ENCODE assay signal across 8 cellular contexts in genomic region chr2:112582314-112582746, GRCh38. TPM values are rescaled to one million over a fixed set of nuclear protein-coding genes. Genes with fewer than 3 reads are reported as not detected.
DNase-seq lines count a peak whose midpoint lies in the region; ATAC-seq and TF ChIP-seq lines count a peak whose summit lies in the region.

No MANE protein-coding gene starts in this region.

- H2BK120ac ChIP-seq in mesenchymal stem cell (ENCODE audit: low read depth, low read length) = no peak overlapping the region

- peak overlapping the region; percentile 59 for H4K8ac ChIP-seq in mesenchymal stem cell (ENCODE audit: low read length)

- intact Hi-C loops in transverse colon (cut with DNase I; ENCODE audit: low total_unique reads) = no loop called here

- H3K4me3 ChIP-seq in mesenchymal stem cell (ENCODE audit: insufficient read depth in 1 of 2, low read depth in 1 of 2, low read length in 2 of 2) (no peak overlapping the region), transverse colon (no peak overlapping the region)

- no peak overlapping the region for H2AFZ ChIP-seq in mesenchymal stem cell (ENCODE audit: low read depth, low read length)

- DNase-seq in activated CD8-positive, alpha-beta memory T cell treated with anti-CD3 and anti-CD28 coated beads for 24 hours = peak; percentile 67
- no peak for DNase-seq in activated CD8-positive, alpha-beta memory T cell treated with anti-CD3 and anti-CD28 coated beads, Interleukin-2, amount 50 U/mL, for 48 hours
- peak; percentile 50 for DNase-seq in NCI-H1436 (lab: John Stamatoyannopoulos, UW)
- peak; percentile 74 for DNase-seq in SW480 (ENCODE audit: low spot score)
- no peak for DNase-seq in central memory CD8-positive, alpha-beta T cell (ENCODE audit: low spot score in 2 of 2)
- peak; percentile 75 for DNase-seq in mesenchymal stem cell
- no peak for DNase-seq in transverse colon
- DNase-seq in iPS-NIHi7 (ENCODE audit: extremely low spot score) = no peak

- no peak overlapping the region for H3K4me3 Mint-ChIP-seq in central memory CD8-positive, alpha-beta T cell

- H3K27ac Mint-ChIP-seq in central memory CD8-positive, alpha-beta T cell (ENCODE audit: low read depth) = no peak overlapping the region

- no peak overlapping the region for H2BK15ac ChIP-seq in mesenchymal stem cell (ENCODE audit: low read depth, poor library complexity, severe bottlenecking)

- H2BK5ac ChIP-seq in mesenchymal stem cell (ENCODE audit: low read depth, low read length, poor library complexity, severe bottlenecking) = no peak overlapping the region

- peaks cover 16% of the 10 kb centered on the region for H3K4me1 ChIP-seq in mesenchymal stem cell (ENCODE audit: control insufficient read depth, insufficient read depth, low read depth, low read length)
- peaks cover 6 to 22% (median 12%) of the 10 kb centered on the region in 4 donors for H3K4me1 ChIP-seq in transverse colon

- H3K18ac ChIP-seq in mesenchymal stem cell (ENCODE audit: low read depth in 1 of 2, low read length in 2 of 2) = no peak overlapping the region

- H3K4me2 ChIP-seq in mesenchymal stem cell (ENCODE audit: low read length, poor library complexity, severe bottlenecking) = no peak overlapping the region

- no peak overlapping the region for H3K27ac ChIP-seq in mesenchymal stem cell (ENCODE audit: low read length, poor library complexity, severe bottlenecking)
- no peak overlapping the region for H3K27ac ChIP-seq in transverse colon

- no peak overlapping the region for H4K91ac ChIP-seq in mesenchymal stem cell (ENCODE audit: low read length)

- ATAC-seq in central memory CD8-positive, alpha-beta T cell (replicated peaks; ENCODE audit: extremely low read depth, poor library complexity, severe bottlenecking) = peak; percentile 8

- H3K79me1 ChIP-seq in mesenchymal stem cell (replicated peaks; ENCODE audit: low read length, poor library complexity, severe bottlenecking) = peaks cover 24% of the 10 kb centered on the region

- no peak for TF ChIP-seq EP300 in transverse colon (IDR thresholded peaks at IDR 0.05; ENCODE audit: low read depth)

- H3K27me3 ChIP-seq in mesenchymal stem cell (ENCODE audit: control insufficient read depth in 1 of 2, insufficient read depth in 1 of 2, low read length in 2 of 2) = no peaks in the 10 kb centered on the region
- no peaks in the 10 kb centered on the region for H3K27me3 ChIP-seq in transverse colon

- H3K14ac ChIP-seq in mesenchymal stem cell (ENCODE audit: low read length in 2 of 2) = no peak overlapping the region

- H3K9me3 Mint-ChIP-seq in central memory CD8-positive, alpha-beta T cell = no peaks in the 10 kb centered on the region

- H2AK5ac ChIP-seq in mesenchymal stem cell (ENCODE audit: low read length, severe bottlenecking) = peak overlapping the region; percentile 66

- peak overlapping the region in 1 of 2 experiments; percentile 15 for H2BK12ac ChIP-seq in mesenchymal stem cell (ENCODE audit: low read length in 2 of 2)

- H3K36me3 ChIP-seq in mesenchymal stem cell (ENCODE audit: control insufficient read depth in 1 of 2, insufficient read depth in 2 of 2, low read depth in 1 of 2, low read length in 2 of 2) (peaks cover 13 to 14% of the 10 kb centered on the region in 2 experiments), transverse colon (no peaks in the 10 kb centered on the region)

- TF ChIP-seq CTCF in transverse colon (IDR thresholded peaks at IDR 0.05) = peak; percentile 56 to 72 (median 62)

- 61% methylated on average over 8 of the region's 10 CpGs for WGBS in mesenchymal stem cell
- WGBS in transverse colon (ENCODE audit: low coverage in 1 of 2), 2 donors = 43 to 52% methylated on average over 6 to 10 of the region's 10 CpGs

- in situ Hi-C loops in transverse colon (cut with MboI; ENCODE audit: low pct_ligation_motif_present in 1 of 4, low pct_unique_long_range_greater_than_20kb in 1 of 4, low sequenced_read_pairs in 3 of 4) = loop anchor here in 2 of 4 donors (10.0 to 25.0 kb wide), 2 partner anchors 98 to 320 kb away; partner anchors contain the start of genes TTL (in 1 of the 2) and ZC3H8 (in 1 of the 2)

- TF ChIP-seq POLR2A in transverse colon (IDR thresholded peaks at IDR 0.05) = no peak

- H3K4ac ChIP-seq in mesenchymal stem cell (ENCODE audit: low read depth in 1 of 2, low read length in 2 of 2) = no peak overlapping the region

- peaks cover 19% of the 10 kb centered on the region for H3K36me3 Mint-ChIP-seq in central memory CD8-positive, alpha-beta T cell (ENCODE audit: insufficient read depth)

- H3K4me1 Mint-ChIP-seq in central memory CD8-positive, alpha-beta T cell = peaks cover 34% of the 10 kb centered on the region

- H3K23ac ChIP-seq in mesenchymal stem cell (ENCODE audit: low read length in 2 of 2) = no peak overlapping the region

- H3K9me3 ChIP-seq in mesenchymal stem cell (ENCODE audit: control insufficient read depth, low read length) (no peaks in the 10 kb centered on the region), transverse colon (no peaks in the 10 kb centered on the region)

- peak overlapping the region; percentile 97 for H3K9ac ChIP-seq in mesenchymal stem cell (ENCODE audit: low read length)

- H3K27me3 Mint-ChIP-seq in central memory CD8-positive, alpha-beta T cell = no peaks in the 10 kb centered on the region

RNA-seq across cellular contexts. Expression of gene CHCHD5, which starts 2.1 kb away (rescaled TPM):
- polyA plus RNA-seq in mesenchymal stem cell (2013, experiment 1 of 2) = 25.0 TPM
- 24.5 TPM for polyA plus RNA-seq in mesenchymal stem cell (2013, experiment 2 of 2)
- total RNA-seq in transverse colon = 10 to 100 TPM; 11.1 to 23.0 (median 17.1) TPM

RNA-seq across cellular contexts. Expression of gene POLR1B, which starts 40.1 kb away (rescaled TPM):
- polyA plus RNA-seq in mesenchymal stem cell (2013, experiment 1 of 2) = 4.4 TPM
- 3.5 TPM for polyA plus RNA-seq in mesenchymal stem cell (2013, experiment 2 of 2)
- 10 to 100 TPM in 3 of 4 donors, 1 to 10 TPM in 1; 6.0 to 24.1 (median 14.8) TPM for total RNA-seq in transverse colon

Comparison
In these comparisons a context has a peak if more than half of its experiments do, and no peak if none do; other contexts are left out.
1. DNase-seq: peak in activated CD8-positive, alpha-beta memory T cell treated with anti-CD3 and anti-CD28 coated beads for 24 hours (single experiment), NCI-H1436 (single experiment), SW480 (single experiment) and mesenchymal stem cell (single experiment); none in activated CD8-positive, alpha-beta memory T cell treated with anti-CD3 and anti-CD28 coated beads, Interleukin-2, amount 50 U/mL, for 48 hours (single experiment), central memory CD8-positive, alpha-beta T cell (0 of 2), transverse colon (single experiment) and iPS-NIHi7 (single experiment).